In genomic region chr19:34273121-34273845, GRCh38 we compare ENCODE assay signal across 18 cellular contexts. TPM values are rescaled to one million over a fixed set of nuclear protein-coding genes. Genes with fewer than 3 reads are reported as not detected.
DNase-seq lines count a peak whose midpoint lies in the region; ATAC-seq, FAIRE-seq and TF ChIP-seq lines count a peak whose summit lies in the region.
"Had no signal": no experiment of that assay in that cellular context is flagged by ENCODE, and none has a peak within 500 bp of the region (broad histone marks: within the 10 kb centered on the region; RNA-seq: fewer than 3 reads in every experiment).

No MANE protein-coding gene starts in this region.

- dilution Hi-C loops in endothelial cell of umbilical vein (cut with MboI; ENCODE audit: extremely low pct_ligation_motif_present, low sequenced_read_pairs) = no loop called here

- H3K4me2 ChIP-seq in SK-N-SH (peak overlapping the region; percentile 69; the same call in 1 of the 2 replicates), Karpas-422 (ENCODE audit: low read depth, low read length, poor library complexity, severe bottlenecking) (peak overlapping the region; percentile 39), endothelial cell of umbilical vein (ENCODE audit: insufficient read depth, low read length) (peak overlapping the region; percentile 35)

- no peak for FAIRE-seq in endothelial cell of umbilical vein (lab: Jason Lieb, UNC)
- FAIRE-seq: islet of Langerhans had no signal

- WGBS in SK-N-SH (ENCODE audit: low lambda C conversion rate) = 93% methylated on average over 8 of the region's 8 CpGs
- 47 to 65% (median 54%) methylated on average over 8 of the region's 8 CpGs for WGBS in psoas muscle, 3 donors

- ATAC-seq in SK-N-SH treated with all-trans-retinoic acid at 6 μM for 48 hours (no peak), psoas muscle (peak; percentile 39 to 72 (median 60))
- ATAC-seq: activated CD8-positive, alpha-beta T cell treated with anti-CD3 and anti-CD28 coated beads, Interleukin-2, amount 10 ng/mL, durations not matched to agents 7 days and 5 days; Panc1 had no signal

- POLR2A ChIA-PET in SK-N-SH (lab: Yijun Ruan, JAX) (no interaction called here), endothelial cell of umbilical vein (lab: Charles Lee) (interaction anchor here (0.6 kb wide), 1 partner anchor 38 kb away, joined by 3 read pairs; no protein-coding TSS in a partner anchor)

- H4K20me1 ChIP-seq in SK-N-SH (ENCODE audit: insufficient read depth) (no peaks in the 10 kb centered on the region), Karpas-422 (ENCODE audit: insufficient read depth, low read depth, low read length) (no peaks in the 10 kb centered on the region), endothelial cell of umbilical vein (replicated peaks; ENCODE audit: control insufficient read depth, extremely low read depth, insufficient read depth, low read length) (no peaks in the 10 kb centered on the region)

- H3K27me3 ChIP-seq in SK-N-SH (ENCODE audit: insufficient read depth) (no peaks in the 10 kb centered on the region), Karpas-422 (ENCODE audit: low read length) (no peaks in the 10 kb centered on the region), endothelial cell of umbilical vein (ENCODE audit: control insufficient read depth in 2 of 2, insufficient read depth in 2 of 2, low read length in 2 of 2) (no peaks in the 10 kb centered on the region), psoas muscle (ENCODE audit: insufficient read depth in 3 of 3, low read length in 2 of 3) (no peaks in the 10 kb centered on the region), dorsolateral prefrontal cortex (no peaks in the 10 kb centered on the region)

- no peak for TF ChIP-seq EP300 in SK-N-SH (IDR thresholded peaks at IDR 0.05; ENCODE audit: borderline replicate concordance in 1 of 2, low read depth in 1 of 2, low read length in 1 of 2)

- no peak for TF ChIP-seq POLR2A in endothelial cell of umbilical vein (IDR thresholded peaks at IDR 0.05; ENCODE audit: low read depth, low read length)

- DNase-seq in SK-N-SH (no peak), Karpas-422 (peak; percentile 51), endothelial cell of umbilical vein (ENCODE audit: low read depth, low spot score) (no peak), psoas muscle (no peak), NCI-H226 (no peak), dorsolateral prefrontal cortex (no peak), germinal center (ENCODE audit: low spot score) (no peak)
- DNase-seq: activated CD8-positive, alpha-beta T cell treated with anti-CD3 and anti-CD28 coated beads, Interleukin-2, amount 10 ng/mL, durations not matched to agents 7 days and 5 days; DMS79 treated with DMSO at 0.1 percent for 48 hours; KG1; NCI-H1092 treated with DMSO at 0.1 percent for 48 hours; NCI-H2171; NCI-H82 had no signal

- intact Hi-C loops in endothelial cell of umbilical vein (cut with micrococcal nuclease) = no loop called here
- intact Hi-C loops in psoas muscle (cut with DNase I) = loop anchor here in 1 of 2 donors (5.0 kb wide), 1 partner anchor 39 kb away; no protein-coding TSS in a partner anchor
- intact Hi-C loops in dorsolateral prefrontal cortex (cut with DNase I) = no loop called here

- H3F3A ChIP-seq in SK-N-SH (replicated peaks; ENCODE audit: insufficient read depth) = peaks cover 44% of the 10 kb centered on the region

- CTCF ChIA-PET in SK-N-SH (lab: Yijun Ruan, JAX) = no interaction called here
- CTCF ChIA-PET in endothelial cell of umbilical vein (lab: Charles Lee) = interaction anchor here (1.1 kb wide), 1 partner anchor 52 kb away, joined by 4 read pairs; no protein-coding TSS in a partner anchor

- H3K9me1 ChIP-seq in endothelial cell of umbilical vein (replicated peaks; ENCODE audit: control insufficient read depth, extremely low read depth, insufficient read depth, low read length) = no peaks in the 10 kb centered on the region

- H3K79me2 ChIP-seq in SK-N-SH (ENCODE audit: insufficient read depth) = peaks cover 77% of the 10 kb centered on the region
- H3K79me2 ChIP-seq in Karpas-422 (ENCODE audit: low read length) = peaks cover 96% of the 10 kb centered on the region
- peaks cover 74% of the 10 kb centered on the region for H3K79me2 ChIP-seq in endothelial cell of umbilical vein (ENCODE audit: control insufficient read depth, insufficient read depth, low read length)

- H3K9ac ChIP-seq in SK-N-SH (peak overlapping the region; percentile 58; the same call in 1 of the 2 replicates), Karpas-422 (ENCODE audit: low read length) (no peak overlapping the region; the same call in 1 of the 2 replicates), endothelial cell of umbilical vein (replicated peaks; ENCODE audit: extremely low read depth, insufficient read depth, low read length) (no peak overlapping the region)

- no peak overlapping the region for H3K4me3 ChIP-seq in SK-N-SH (ENCODE audit: low read depth in 2 of 2, low read length in 1 of 2)
- 0 out of 2 replicates have a peak overlapping the region, but pooled peaks have one; percentile 10 for H3K4me3 ChIP-seq in Karpas-422 (ENCODE audit: low read length)
- H3K4me3 ChIP-seq in endothelial cell of umbilical vein (replicated peaks in 1 of 3; ENCODE audit: insufficient read depth in 1 of 3, low read depth in 1 of 3, low read length in 3 of 3) = no peak overlapping the region
- no peak overlapping the region for H3K4me3 ChIP-seq in psoas muscle
- H3K4me3 ChIP-seq in dorsolateral prefrontal cortex = no peak overlapping the region
- H3K4me3 ChIP-seq: skin epidermis had no signal

- no peaks in the 10 kb centered on the region for H3K9me2 ChIP-seq in SK-N-SH
- no peaks in the 10 kb centered on the region for H3K9me2 ChIP-seq in Karpas-422 (replicated peaks; ENCODE audit: insufficient read depth, low read length)

- peaks cover 5 to 52% of the 10 kb centered on the region in 2 experiments; a peak in 3 of 4 replicates for H3K4me1 ChIP-seq in SK-N-SH (ENCODE audit: control insufficient read depth in 1 of 2, insufficient read depth in 2 of 2, low read depth in 1 of 2, low read length in 1 of 2)
- peaks cover 71% of the 10 kb centered on the region for H3K4me1 ChIP-seq in Karpas-422 (ENCODE audit: low read length)
- peaks cover 84% of the 10 kb centered on the region for H3K4me1 ChIP-seq in endothelial cell of umbilical vein (ENCODE audit: control insufficient read depth, extremely low read depth, insufficient read depth, low read length)
- peaks cover 52% of the 10 kb centered on the region for H3K4me1 ChIP-seq in psoas muscle

- BruUV-seq in endothelial cell of umbilical vein (replicated peaks; lab: Mats Ljungman, UMichigan) = no TSS peak

- H3K9me3 ChIP-seq in SK-N-SH (no peaks in the 10 kb centered on the region), Karpas-422 (ENCODE audit: low read length) (no peaks in the 10 kb centered on the region), endothelial cell of umbilical vein (replicated peaks; ENCODE audit: control insufficient read depth, insufficient read depth, low read length) (no peaks in the 10 kb centered on the region), psoas muscle (no peaks in the 10 kb centered on the region)

- no peak overlapping the region for H2AFZ ChIP-seq in SK-N-SH (ENCODE audit: low read depth)
- no peak overlapping the region for H2AFZ ChIP-seq in Karpas-422 (ENCODE audit: low read length)
- no peak overlapping the region for H2AFZ ChIP-seq in endothelial cell of umbilical vein (ENCODE audit: low read depth, low read length)

- H3K27ac ChIP-seq in SK-N-SH (ENCODE audit: low read depth in 2 of 2, low read length in 1 of 2) (peak overlapping the region in 1 of 2 experiments; percentile 94; a peak in 2 of 4 replicates), Karpas-422 (ENCODE audit: low read length) (peak overlapping the region; percentile 66), endothelial cell of umbilical vein (ENCODE audit: insufficient read depth, low read depth, low read length) (peak overlapping the region; percentile 93), psoas muscle (peak overlapping the region; percentile 20), dorsolateral prefrontal cortex (peak overlapping the region in 14 of 59 donors; percentile 1 to 88 (median 50))
- H3K27ac ChIP-seq: 22Rv1 had no signal

- no peak for TF ChIP-seq RAD21 in SK-N-SH (IDR thresholded peaks at IDR 0.05; ENCODE audit: low read length)

- H3K36me3 ChIP-seq in SK-N-SH (replicated peaks in 1 of 2; ENCODE audit: control insufficient read depth in 1 of 2, insufficient read depth in 2 of 2, low read length in 1 of 2) (no peaks in the 10 kb centered on the region), Karpas-422 (ENCODE audit: insufficient read depth, low read length) (0 out of 2 replicates have a peak, but pooled peaks cover 3% of the 10 kb centered on the region), endothelial cell of umbilical vein (ENCODE audit: control insufficient read depth in 2 of 2, extremely low read depth in 1 of 2, insufficient read depth in 2 of 2, low read length in 2 of 2) (no peaks in the 10 kb centered on the region), psoas muscle (ENCODE audit: insufficient read depth in 1 of 2, low read depth in 1 of 2) (no peaks in the 10 kb centered on the region)

- TF ChIP-seq CTCF in SK-N-SH (IDR thresholded peaks at IDR 0.05) (no peak), endothelial cell of umbilical vein (IDR thresholded peaks at IDR 0.05; ENCODE audit: extremely low read depth in 1 of 2, insufficient read depth in 1 of 2, low read depth in 1 of 2, low read length in 2 of 2) (no peak), psoas muscle (IDR thresholded peaks at IDR 0.05) (no peak), dorsolateral prefrontal cortex (IDR thresholded peaks at IDR 0.05 in 54 of 56, conservative IDR thresholded peaks at IDR 0.05 in 2 of 56; ENCODE audit: low read depth in 1 of 56, partially characterized antibody in 56 of 56) (no peak)

TF ChIP-seq in SK-N-SH, 30 proteins besides CTCF, POLR2A, EP300 and RAD21 (continues in another document):
- no peak for TF ChIP-seq RFX5 (IDR thresholded peaks at IDR 0.05; ENCODE audit: low read length)

TF ChIP-seq in endothelial cell of umbilical vein, 7 proteins besides CTCF, POLR2A, EP300 and RAD21 (continues in another document):
- no peak for TF ChIP-seq MYC (IDR thresholded peaks at IDR 0.05; ENCODE audit: low read depth, low read length)

RNA-seq across cellular contexts. Expression of gene GARRE1, which starts 18.9 kb away (rescaled TPM):
- 9.7 and 10.9 TPM in 2 replicates for polyA plus RNA-seq in SK-N-SH (2012; rRNA removed)
- 6.3 and 7.8 TPM in 2 replicates for polyA plus RNA-seq in SK-N-SH (2012; cell fraction: cytosol; rRNA removed)
- 13.0 and 15.5 TPM in 2 replicates for polyA plus RNA-seq in SK-N-SH (2012; cell fraction: nucleus; rRNA removed)
- total RNA-seq in Karpas-422 (2014; rRNA removed; shearing (Covaris generic); ENCODE audit: low replicate concordance) = 22.1 and 22.8 TPM in 2 replicates
- 46.8 and 46.9 TPM in 2 replicates for total RNA-seq in endothelial cell of umbilical vein
- 39.2 and 45.4 TPM in 2 replicates for polyA plus RNA-seq in endothelial cell of umbilical vein
- 28.6 and 30.7 TPM in 2 replicates for polyA plus RNA-seq in endothelial cell of umbilical vein (2011; cell fraction: cytosol; rRNA removed)
- polyA plus RNA-seq in endothelial cell of umbilical vein (2011; cell fraction: nucleus; rRNA removed) = 48.6 and 54.8 TPM in 2 replicates
- polyA plus RNA-seq in endothelial cell of umbilical vein (2012) = 26.3 and 31.4 TPM in 2 replicates
- 51.5 and 51.9 TPM in 2 replicates for polyA minus RNA-seq in endothelial cell of umbilical vein
- polyA minus RNA-seq in endothelial cell of umbilical vein (2011; cell fraction: cytosol; rRNA and poly(A)+ RNA removed) = 6.5 TPM
- polyA minus RNA-seq in endothelial cell of umbilical vein (2011; cell fraction: nucleus; rRNA and poly(A)+ RNA removed) = 44.0 and 49.9 TPM in 2 replicates
- total RNA-seq in psoas muscle = 10 to 100 TPM; 16.4 to 22.8 (median 17.8) TPM
- 10 to 100 TPM in 1 of 3 donors, 1 to 10 TPM in 2; 4.8 to 13.8 (median 6.2) TPM for polyA plus RNA-seq in psoas muscle
- 10 to 100 TPM; 15.6 to 45.4 (median 24.2) TPM for total RNA-seq in dorsolateral prefrontal cortex
